In genomic region chr12:39043425-39043824, GRCh38 we compare ENCODE assay signal across 14 cellular contexts.
"Had no signal": no experiment of that assay in that cellular context is flagged by ENCODE, and none has a peak within 500 bp of the region (broad histone marks: within the 10 kb centered on the region; RNA-seq: fewer than 3 reads in every experiment).

No MANE protein-coding gene starts in this region.

- H3K27ac ChIP-seq: dorsolateral prefrontal cortex, vagina had no signal

- H3K27me3 Mint-ChIP-seq: activated naive CD8-positive, alpha-beta T cell treated with anti-CD3 and anti-CD28 coated beads for 36 hours; memory B cell had no signal

- H3K9me3 Mint-ChIP-seq: activated CD4-positive, alpha-beta memory T cell treated with anti-CD3 and anti-CD28 coated beads for 36 hours; activated naive CD8-positive, alpha-beta T cell treated with anti-CD3 and anti-CD28 coated beads for 36 hours; memory B cell; neural crest cell had no signal

- FAIRE-seq: bronchial epithelial cell, endothelial cell of umbilical vein had no signal

- H3K4me3 Mint-ChIP-seq: activated CD4-positive, alpha-beta memory T cell treated with anti-CD3 and anti-CD28 coated beads for 36 hours; activated naive CD8-positive, alpha-beta T cell treated with anti-CD3 and anti-CD28 coated beads for 36 hours; activated T-cell treated with anti-CD3 and anti-CD28 coated beads, Interleukin-2, amount 50 U/mL, for 4 hours; memory B cell; neural crest cell had no signal

- DNase-seq: activated CD4-positive, alpha-beta memory T cell treated with anti-CD3 and anti-CD28 coated beads for 36 hours; activated CD4-positive, alpha-beta T cell treated with anti-CD3 and anti-CD28 coated beads for 1 hour; activated gamma-delta T cell; activated naive CD8-positive, alpha-beta T cell treated with anti-CD3 and anti-CD28 coated beads for 36 hours; activated T-cell treated with anti-CD3 and anti-CD28 coated beads, Interleukin-2, amount 50 U/mL, for 4 hours; dorsolateral prefrontal cortex; foreskin melanocyte; head of caudate nucleus; T-helper 9 cell had no signal

- H3K4me1 ChIP-seq: vagina had no signal

- H3K9me3 ChIP-seq: vagina had no signal

- H3K36me3 Mint-ChIP-seq: activated CD4-positive, alpha-beta memory T cell treated with anti-CD3 and anti-CD28 coated beads for 36 hours; activated naive CD8-positive, alpha-beta T cell treated with anti-CD3 and anti-CD28 coated beads for 36 hours; memory B cell had no signal

- H3K4me1 Mint-ChIP-seq: activated naive CD8-positive, alpha-beta T cell treated with anti-CD3 and anti-CD28 coated beads for 36 hours; memory B cell had no signal

- H3K27me3 ChIP-seq: vagina had no signal

- ATAC-seq: activated T-cell treated with anti-CD3 and anti-CD28 coated beads, Interleukin-2, amount 50 U/mL, for 4 hours had no signal

- H3K4me3 ChIP-seq: dorsolateral prefrontal cortex, vagina had no signal

- H3K27ac Mint-ChIP-seq: activated CD4-positive, alpha-beta memory T cell treated with anti-CD3 and anti-CD28 coated beads for 36 hours; activated naive CD8-positive, alpha-beta T cell treated with anti-CD3 and anti-CD28 coated beads for 36 hours; memory B cell had no signal

- H3K36me3 ChIP-seq: vagina had no signal
